8 cellular contexts compared by ENCODE assay signal in genomic region chr15:101652783-101653430, GRCh38. TPM values are rescaled to one million over a fixed set of nuclear protein-coding genes. Genes with fewer than 3 reads are reported as not detected.
DNase-seq lines count a peak whose midpoint lies in the region; ATAC-seq, FAIRE-seq and TF ChIP-seq lines count a peak whose summit lies in the region.

No MANE protein-coding gene starts in this region.

- no peaks in the 10 kb centered on the region for H3K27me3 ChIP-seq in prostate gland (replicated peaks; ENCODE audit: insufficient read depth)

- POLR2A ChIA-PET in A549 (lab: Yijun Ruan, JAX), result interaction anchor here (1.0 kb wide), 1 partner anchor 32 kb away, joined by 4 read pairs; no protein-coding TSS in a partner anchor
- POLR2A ChIA-PET in HEK293 (lab: Yijun Ruan, JAX), result no interaction called here

- no peak for TF ChIP-seq POLR2A in A549 (IDR thresholded peaks at IDR 0.05; ENCODE audit: low read length)
- no peak for TF ChIP-seq POLR2A in prostate gland (IDR thresholded peaks at IDR 0.05)

- 43% methylated on average over 35 of the region's 42 CpGs for WGBS in A549 (ENCODE audit: missing lambda C conversion rate)
- WGBS in prostate gland, result 33% methylated on average over 40 of the region's 42 CpGs

- no peak for TF ChIP-seq EP300 in A549 (IDR thresholded peaks at IDR 0.05)

- H3K36me3 ChIP-seq in HEK293 (ENCODE audit: control insufficient read depth in 2 of 2, insufficient read depth in 1 of 2, low read length in 2 of 2), result peaks cover 24 to 34% of the 10 kb centered on the region in 2 experiments
- H3K36me3 ChIP-seq in prostate gland, result no peaks in the 10 kb centered on the region

- H3K4me1 ChIP-seq in A549, result peaks cover 19% of the 10 kb centered on the region
- H3K4me1 ChIP-seq in HEK293 (ENCODE audit: control insufficient read depth, insufficient read depth, low read length), result peaks cover 26% of the 10 kb centered on the region
- peaks cover 5% of the 10 kb centered on the region for H3K4me1 ChIP-seq in prostate gland (replicated peaks)

- intact Hi-C loops in head of caudate nucleus (cut with DNase I) (loop anchor here (5.0 kb wide), 1 partner anchor 69 kb away; the partner anchor contains the start of gene TARS3), prostate gland (cut with DNase I) (loop anchor here (5.0 kb wide), 1 partner anchor 361 kb away; no protein-coding TSS in a partner anchor)

- H3K27ac ChIP-seq in A549, result peak overlapping the region; percentile 89 to 98
- peak overlapping the region; percentile 93 for H3K27ac ChIP-seq in HEK293 (ENCODE audit: extremely low read depth, low read depth, low read length)
- H3K27ac ChIP-seq in prostate gland, result peak overlapping the region; percentile 96

- CTCF ChIA-PET in A549 (lab: Yijun Ruan, JAX) (interaction anchor here (0.8 to 9.2 kb wide), 9 partner anchors 10 to 394 kb away, joined by 3 to 71 read pairs (median 3); no protein-coding TSS in a partner anchor), HEK293 (lab: Yijun Ruan, JAX) (interaction anchor here (0.6 to 1.4 kb wide), 7 partner anchors 14 to 355 kb away, joined by 3 to 6 read pairs (median 3); no protein-coding TSS in a partner anchor)

- peak overlapping the region; percentile 88 for H3K4me2 ChIP-seq in A549

- H3K4me3 ChIP-seq in A549, result peak overlapping the region; percentile 71
- H3K4me3 ChIP-seq in HEK293 (ENCODE audit: low read depth, low read length), result peak overlapping the region; percentile 71
- H3K4me3 ChIP-seq in prostate gland, result peak overlapping the region; percentile 91 to 92

- DNase-seq in A549 (ENCODE audit: low read depth in 1 of 2, low spot score in 1 of 2) (no peak), activated T-cell treated with anti-CD3 and anti-CD28 coated beads for 4 hours (peak; percentile 7), head of caudate nucleus (peak in 34 of 42 donors; percentile 7 to 71 (median 46)), prostate gland (ENCODE audit: low spot score) (peak; percentile 18), NCI-H526 treated with DMSO at 0.1 percent for 48 hours (lab: John Stamatoyannopoulos, UW) (no peak)

- FAIRE-seq in A549 (lab: Jason Lieb, UNC), result no peak

- peak in 1 of 2 experiments; percentile 53; a peak in 4 of 6 replicates for ATAC-seq in A549
- ATAC-seq in HG02981 (IDR thresholded peaks at IDR 0.05; ENCODE audit: unreplicated experiment), result no peak
- ATAC-seq in GM18502 (IDR thresholded peaks at IDR 0.05; ENCODE audit: poor library complexity, unreplicated experiment), result no peak

- no peak for TF ChIP-seq CTCF in A549 (IDR thresholded peaks at IDR 0.05)
- no peak for TF ChIP-seq CTCF in HEK293 (tag by site-specific recombination; IDR thresholded peaks at IDR 0.05)
- TF ChIP-seq CTCF in prostate gland (IDR thresholded peaks at IDR 0.05), result no peak

- no peaks in the 10 kb centered on the region for H3K9me3 ChIP-seq in A549
- H3K9me3 ChIP-seq in HEK293 (ENCODE audit: control insufficient read depth, insufficient read depth, low read depth, low read length), result no peaks in the 10 kb centered on the region
- H3K9me3 ChIP-seq in prostate gland, result no peaks in the 10 kb centered on the region

- TF ChIP-seq RAD21 in A549 (conservative IDR thresholded peaks at IDR 0.05 in 1 of 2, IDR thresholded peaks at IDR 0.05 in 1 of 2), result no peak

TF ChIP-seq in A549, 52 proteins besides CTCF, POLR2A, EP300 and RAD21:
- no peak for TF ChIP-seq CHD2 (IDR thresholded peaks at IDR 0.05; ENCODE audit: low read length, partially characterized antibody)
- no peak for TF ChIP-seq ZFP36 (IDR thresholded peaks at IDR 0.05; ENCODE audit: borderline replicate concordance, partially characterized antibody)
- TF ChIP-seq ESRRA (IDR thresholded peaks at IDR 0.05; ENCODE audit: borderline replicate concordance, low read length), result no peak
- TF ChIP-seq HOXB13 (CRISPR knock-in tag; IDR thresholded peaks at IDR 0.05; ENCODE audit: low read depth), result peak; percentile 21; the same call in 1 of the 2 replicates

TF ChIP-seq in HEK293, 187 proteins besides CTCF, POLR2A, EP300 and RAD21 (continues in another document):
- TF ChIP-seq RBAK (tag by site-specific recombination; IDR thresholded peaks at IDR 0.05) (no peak), ZNF561 (tag by site-specific recombination; IDR thresholded peaks at IDR 0.05; ENCODE audit: borderline replicate concordance) (no peak), ZBTB49 (tag by site-specific recombination; IDR thresholded peaks at IDR 0.05; ENCODE audit: low read depth) (no peak), ZSCAN18 (tag by site-specific recombination; IDR thresholded peaks at IDR 0.05) (no peak), ZNF558 (tag by site-specific recombination; IDR thresholded peaks at IDR 0.05) (no peak), ZBTB44 (tag by site-specific recombination; IDR thresholded peaks at IDR 0.05) (no peak), ZFP3 (tag by site-specific recombination; IDR thresholded peaks at IDR 0.05; ENCODE audit: low read depth) (no peak), ZNF184 (tag by site-specific recombination; IDR thresholded peaks at IDR 0.05) (no peak), ZNF157 (tag by site-specific recombination; IDR thresholded peaks at IDR 0.05) (no peak), ZNF391 (tag by site-specific recombination; IDR thresholded peaks at IDR 0.05; ENCODE audit: borderline replicate concordance, low read depth) (no peak), ZFP69B (tag by site-specific recombination; IDR thresholded peaks at IDR 0.05) (no peak), ZNF140 (tag by site-specific recombination; IDR thresholded peaks at IDR 0.05) (no peak), OSR2 (tag by site-specific recombination; IDR thresholded peaks at IDR 0.05) (no peak), ZNF664 (tag by site-specific recombination; IDR thresholded peaks at IDR 0.05) (no peak), KLF8 (tag by site-specific recombination; IDR thresholded peaks at IDR 0.05) (no peak), ZNF639 (tag by site-specific recombination; IDR thresholded peaks at IDR 0.05) (no peak), ZNF335 (tag by site-specific recombination; conservative IDR thresholded peaks at IDR 0.05) (no peak), SP2 (tag by site-specific recombination; IDR thresholded peaks at IDR 0.05) (no peak), ZNF560 (tag by site-specific recombination; IDR thresholded peaks at IDR 0.05; ENCODE audit: borderline replicate concordance) (no peak)

RNA-seq across cellular contexts. Expression of gene TM2D3, which starts 0.7 kb away (rescaled TPM):
- polyA plus RNA-seq in A549 (2011; rRNA removed) (76.6 TPM in 2 replicates), A549 (2017; fragmentation: RNase III; extraction: RNeasy Plus Mini Kit Qiagen cat#74134 plus additional on column Dnase treatment) (37.5 to 40.6 TPM (median 39.6 TPM) in 3 replicates)
- 43.2 and 45.1 TPM in 2 replicates for polyA plus RNA-seq in A549 (2012; cell fraction: cytosol; rRNA removed)
- 44.9 and 58.5 TPM in 2 replicates for polyA plus RNA-seq in A549 (2012; cell fraction: nucleus; rRNA removed)
- 54.6 and 60.5 TPM in 2 replicates for polyA minus RNA-seq in A549 (2011; rRNA and poly(A)+ RNA removed)
- 10 to 100 TPM; 48.6 to 67.0 TPM for total RNA-seq in prostate gland

Comparison
In these comparisons a context has a peak if more than half of its experiments do, and no peak if none do; other contexts are left out.
1. DNase-seq: peak in activated T-cell treated with anti-CD3 and anti-CD28 coated beads for 4 hours (single experiment), head of caudate nucleus (34 of 42) and prostate gland (single experiment); none in A549 (0 of 2) and NCI-H526 treated with DMSO at 0.1 percent for 48 hours (single experiment).
2. Of the 5 proteins assayed by ChIP-seq in both HEK293 and A549: peak only in HEK293: PBX3; only in A549: none; in both: none; in neither: 4.
3. Peak in every context shown above with its lines, with median percentiles within 50 percentile points of each other: H3K27ac ChIP-seq and H3K4me3 ChIP-seq.